In genomic region chr11:125787827-125788226, GRCh38 we compare ENCODE assay signal across 8 cellular contexts. TPM values are rescaled to one million over a fixed set of nuclear protein-coding genes. Genes with fewer than 3 reads are reported as not detected.
"Had no signal": no experiment of that assay in that cellular context is flagged by ENCODE, and none has a peak within 500 bp of the region (broad histone marks: within the 10 kb centered on the region; RNA-seq: fewer than 3 reads in every experiment).

Gene PATE3, plus strand, starts transcription at chr11:125788127. Its CDS starts 25 bp downstream, at chr11:125788152.

- H3K27ac Mint-ChIP-seq: GM23338, H9 had no signal

- H3K4me3 Mint-ChIP-seq: GM23338, H9 had no signal

- DNase-seq: H9, HCEC 1CT, IMR-90, KG1 had no signal

- H3K4me1 Mint-ChIP-seq: GM23338, H9 had no signal

- H3K9me3 Mint-ChIP-seq: H9 had no signal

RNA-seq across cellular contexts. Expression of gene PATE3, which starts in this region (rescaled TPM):
- total RNA-seq: GM23338, H1, H9, HT-29, IMR-90, K562 had no signal
